12 cellular contexts compared by ENCODE assay signal in genomic region chr18:63661746-63662145, GRCh38. TPM values are rescaled to one million over a fixed set of nuclear protein-coding genes. Genes with fewer than 3 reads are reported as not detected.
DNase-seq lines count a peak whose midpoint lies in the region; ATAC-seq and TF ChIP-seq lines count a peak whose summit lies in the region.
"Not testable (repeated sequence)": the region's sequence is repeated elsewhere in the genome, so short reads cannot be mapped to it uniquely, and the experiment has no call there.
"Had no signal": no experiment of that assay in that cellular context is flagged by ENCODE, and none has a peak within 500 bp of the region (broad histone marks: within the 10 kb centered on the region; RNA-seq: fewer than 3 reads in every experiment).

SERPINB3 (minus strand) TSS chr18:63661893; CDS start chr18:63661216, 677 bp downstream.

- H3K9ac ChIP-seq in PC-3 (ENCODE audit: low read length); mammary epithelial cell (ENCODE audit: insufficient read depth, low read length); smooth muscle cell (ENCODE audit: low read depth): not testable (repeated sequence)

- WGBS in mammary epithelial cell (ENCODE audit: low coverage, missing lambda C conversion rate), result 0% methylated on average over 2 of the region's 3 CpGs
- 86% methylated on average over 3 of the region's 3 CpGs for WGBS in smooth muscle cell (ENCODE audit: low lambda C conversion rate)

- dilution Hi-C loops in mammary epithelial cell (cut with HindIII; ENCODE audit: low sequenced_read_pairs), result not testable (repeated sequence)

- not testable (repeated sequence) for H3F3A ChIP-seq in GM23338 (replicated peaks; ENCODE audit: low read depth); PC-3 (ENCODE audit: low read length, unreplicated experiment); smooth muscle cell (ENCODE audit: low read depth)

- intact Hi-C loops in PC-3 (cut with micrococcal nuclease); mammary epithelial cell (cut with micrococcal nuclease): not testable (repeated sequence)

- not testable (repeated sequence) for H3K4me3 Mint-ChIP-seq in GM23338

- not testable (repeated sequence) for H3K4me1 ChIP-seq in GM23338 (ENCODE audit: insufficient read depth); smooth muscle cell (ENCODE audit: low read depth)
- H3K4me1 ChIP-seq in PC-3 (ENCODE audit: insufficient read depth, low read length) (peaks cover 20% of the 10 kb centered on the region), mammary epithelial cell (ENCODE audit: insufficient read depth, low read length) (peaks cover 28% of the 10 kb centered on the region), foreskin keratinocyte (peaks cover 24% of the 10 kb centered on the region)

- H3K27ac Mint-ChIP-seq in GM23338, result not testable (repeated sequence)

- peaks cover 21% of the 10 kb centered on the region for H3K9me3 Mint-ChIP-seq in GM23338

- H3K4me2 ChIP-seq in GM23338; PC-3 (ENCODE audit: low read length); mammary epithelial cell (ENCODE audit: insufficient read depth, low read depth, low read length); smooth muscle cell: not testable (repeated sequence)

- H3K27me3 Mint-ChIP-seq in GM23338 (ENCODE audit: insufficient read depth, low read depth, poor library complexity), result not testable (repeated sequence)

- not testable (repeated sequence) for H3K4me1 Mint-ChIP-seq in GM23338

- CTCF ChIA-PET in PC-3 (lab: Charles Lee); mammary epithelial cell (lab: Charles Lee; ENCODE audit: low non-redundant PET): not testable (repeated sequence)

- not testable (repeated sequence) for DNase-seq in GM23338 (ENCODE audit: low spot score); smooth muscle cell (lab: John Stamatoyannopoulos, UW; ENCODE audit: unreplicated experiment)
- DNase-seq in PC-3 (peak; percentile 44), mammary epithelial cell (peak; percentile 74), epithelial cell of esophagus (ENCODE audit: low read depth) (peak; percentile 67), foreskin keratinocyte (peak in 1 of 2 donors; percentile 64)

- H4K20me1 ChIP-seq in GM23338 (replicated peaks; ENCODE audit: insufficient read depth); PC-3 (ENCODE audit: low read length); mammary epithelial cell (ENCODE audit: insufficient read depth, low read length); smooth muscle cell (ENCODE audit: low read depth): not testable (repeated sequence)

- H3K79me2 ChIP-seq in GM23338 (replicated peaks; ENCODE audit: insufficient read depth); PC-3 (ENCODE audit: low read length); mammary epithelial cell (ENCODE audit: insufficient read depth, low read length); smooth muscle cell (ENCODE audit: low read depth): not testable (repeated sequence)

- H2AFZ ChIP-seq in GM23338; PC-3 (ENCODE audit: low read length); mammary epithelial cell (ENCODE audit: low read depth, low read length); smooth muscle cell (ENCODE audit: low read depth): not testable (repeated sequence)

- H3K9me3 ChIP-seq in PC-3 (ENCODE audit: low read length); mammary epithelial cell (replicated peaks; ENCODE audit: insufficient read depth, low read length); smooth muscle cell (replicated peaks; ENCODE audit: low read depth): not testable (repeated sequence)

- H3K4me3 ChIP-seq in GM23338; PC-3 (ENCODE audit: low read length); mammary epithelial cell (replicated peaks in 1 of 3; ENCODE audit: insufficient read depth in 1 of 3, low read depth in 2 of 3, low read length in 3 of 3); epithelial cell of esophagus (ENCODE audit: low read length); smooth muscle cell: not testable (repeated sequence)

- POLR2A ChIA-PET in PC-3 (lab: Charles Lee; ENCODE audit: unreplicated experiment), result not testable (repeated sequence)

- H3K36me3 ChIP-seq in GM23338 (ENCODE audit: insufficient read depth); PC-3 (ENCODE audit: low read depth, low read length); mammary epithelial cell (ENCODE audit: insufficient read depth, low read length); smooth muscle cell (ENCODE audit: low read depth): not testable (repeated sequence)

- in situ Hi-C loops in mammary epithelial cell (cut with MboI; ENCODE audit: low sequenced_read_pairs in 2 of 2), result not testable (repeated sequence)

- not testable (repeated sequence) for H3K9me2 ChIP-seq in GM23338 (ENCODE audit: insufficient read depth); PC-3 (replicated peaks; ENCODE audit: low read length)

- ATAC-seq in GM23338, PC-3: not testable (repeated sequence)
- peak; percentile 19 for ATAC-seq in foreskin keratinocyte

- not testable (repeated sequence) for TF ChIP-seq CTCF in GM23338 (conservative IDR thresholded peaks at IDR 0.05; ENCODE audit: low read depth in 2 of 2); PC-3 (conservative IDR thresholded peaks at IDR 0.05; ENCODE audit: low read depth, low read length); mammary epithelial cell (conservative IDR thresholded peaks at IDR 0.05 in 1 of 2, IDR thresholded peaks at IDR 0.05 in 1 of 2; ENCODE audit: extremely low read depth in 1 of 2, insufficient read depth in 1 of 2, low read depth in 1 of 2, low read length in 2 of 2); epithelial cell of esophagus (IDR thresholded peaks at IDR 0.05; ENCODE audit: insufficient read depth, low read depth, low read length, missing control alignments); foreskin keratinocyte (conservative IDR thresholded peaks at IDR 0.05); smooth muscle cell (IDR thresholded peaks at IDR 0.05; ENCODE audit: borderline replicate concordance, insufficient read depth, poor library complexity, severe bottlenecking)

- not testable (repeated sequence) for H3K27me3 ChIP-seq in GM23338 (ENCODE audit: insufficient read depth); PC-3 (ENCODE audit: low read length); mammary epithelial cell (ENCODE audit: insufficient read depth, low read length); foreskin keratinocyte; smooth muscle cell (ENCODE audit: low read depth)

- H3K36me3 Mint-ChIP-seq in GM23338 (ENCODE audit: low read depth), result not testable (repeated sequence)

- BruUV-seq in PC-3 (replicated peaks; lab: Mats Ljungman, UMichigan); mammary epithelial cell (replicated peaks; lab: Mats Ljungman, UMichigan): not testable (repeated sequence)

- H3K27ac ChIP-seq in GM23338 (ENCODE audit: low read depth) (0 out of 2 replicates have a peak within 1 kb of the TSS, but pooled peaks have one; percentile 26), PC-3 (ENCODE audit: low read length) (0 out of 2 replicates have a peak within 1 kb of the TSS, but pooled peaks have one; percentile 13)
- H3K27ac ChIP-seq in mammary epithelial cell (ENCODE audit: insufficient read depth, low read depth, low read length); foreskin keratinocyte; smooth muscle cell (ENCODE audit: low read depth): not testable (repeated sequence)

RNA-seq across cellular contexts. Expression of gene SERPINB3, which starts in this region (rescaled TPM):
- total RNA-seq in GM23338 (2014; rRNA removed; shearing (Covaris generic)), result 0.59 TPM in 1 of 2 replicates, not detected in the other
- polyA plus RNA-seq in GM23338 (2016; fragmentation: Nextera tagmentation; extraction: Ambion mirVana) (0.27 and 0.33 TPM in 2 replicates), mammary epithelial cell (12.3 TPM), foreskin keratinocyte (0.49 and 0.58 TPM in 2 replicates), smooth muscle cell (17.5 and 44.0 TPM in 2 replicates)
- total RNA-seq in PC-3 (2014; rRNA removed) (5.6 and 6.3 TPM in 2 replicates), mammary epithelial cell (10 to 100 TPM in 1 of 2 donors, 1 to 10 TPM in 1; 2.4 to 12.7 TPM), foreskin keratinocyte (0.56 and 0.88 TPM in 2 replicates), smooth muscle cell (142 and 148 TPM in 2 replicates)
- polyA minus RNA-seq in mammary epithelial cell, result 10.6 TPM
- total RNA-seq: A673; CD4-positive, alpha-beta memory T cell; Daoy; H7 had no signal
- polyA plus RNA-seq: AG04450; CD14-positive monocyte; CD4-positive, alpha-beta memory T cell had no signal

Comparison
In these comparisons a context has a peak if more than half of its experiments do, and no peak if none do; other contexts are left out.
1. RNA of gene SERPINB3 (total RNA-seq): 142 to 148 TPM in smooth muscle cell; 2.4 to 12.7 TPM in mammary epithelial cell, 5.6 to 6.3 TPM in PC-3, 0.59 TPM in GM23338 and 0.56 to 0.88 TPM in foreskin keratinocyte; every median in the first group is over 10 times any median in the second.
2. Peak in ATAC-seq in foreskin keratinocyte; RNA of the gene not detected or under 1 TPM.